14 cellular contexts compared by ENCODE assay signal in the genomic region with DNA sequence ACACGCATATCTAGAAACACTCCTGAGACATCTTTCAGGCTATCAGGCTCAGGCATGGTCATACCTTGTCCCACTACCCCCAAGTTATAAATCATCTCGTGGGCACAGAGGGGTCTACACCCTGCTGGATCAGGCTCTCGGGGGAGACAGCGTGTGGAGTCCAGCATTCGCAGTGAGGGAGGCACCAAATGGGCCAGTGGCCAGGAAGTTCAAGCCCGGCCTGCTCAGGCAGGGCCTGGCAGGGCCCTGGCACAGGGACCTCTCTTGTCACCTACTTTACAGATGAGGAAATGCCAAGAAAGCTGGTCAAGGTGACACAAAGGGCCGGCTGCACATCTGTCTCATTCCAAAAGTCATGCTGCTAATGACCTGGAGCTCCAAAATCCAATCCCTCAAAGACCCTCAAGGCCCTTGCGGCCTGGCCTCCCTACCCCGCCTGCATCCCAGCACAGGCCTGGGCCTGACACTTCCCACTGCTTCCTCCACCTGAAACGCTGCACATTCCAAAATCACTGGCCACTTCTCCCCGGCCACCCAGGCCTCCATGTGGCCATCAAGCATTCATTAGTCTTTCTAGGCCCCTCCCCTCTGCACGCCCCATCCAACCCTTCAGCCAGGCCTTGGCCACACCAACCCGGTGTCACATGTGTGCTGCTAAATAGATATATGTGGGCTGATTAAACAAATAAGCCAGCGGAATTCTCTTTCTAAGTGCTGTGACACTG.
"Had no signal": no experiment of that assay in that cellular context is flagged by ENCODE, and none has a peak within 500 bp of the region (broad histone marks: within the 10 kb centered on the region; RNA-seq: fewer than 3 reads in every experiment).

No MANE protein-coding gene starts in this region.

- H3K27me3 Mint-ChIP-seq: activated T-cell treated with anti-CD3 and anti-CD28 coated beads, Interleukin-2, amount 50 U/mL, for 24 hours; naive thymus-derived CD4-positive, alpha-beta T cell; stimulated activated naive CD8-positive, alpha-beta T cell treated with anti-CD3 and anti-CD28 coated beads, Interleukin-15, Interleukin-2, amounts not matched to agents 100 ng/mL and 50 ng/mL, for 24 hours; type B pancreatic cell had no signal

- H3K27me3 ChIP-seq: brain microvascular endothelial cell, neutrophil had no signal

- H3K9me3 Mint-ChIP-seq: activated naive CD4-positive, alpha-beta T cell treated with anti-CD3 and anti-CD28 coated beads for 36 hours; activated T-cell treated with anti-CD3 and anti-CD28 coated beads, Interleukin-2, amount 50 U/mL, for 24 hours; naive thymus-derived CD4-positive, alpha-beta T cell; stimulated activated naive CD8-positive, alpha-beta T cell treated with anti-CD3 and anti-CD28 coated beads, Interleukin-15, Interleukin-2, amounts not matched to agents 100 ng/mL and 50 ng/mL, for 24 hours; type B pancreatic cell had no signal

- H3K9me3 ChIP-seq: neutrophil had no signal

- H3K27ac ChIP-seq: brain microvascular endothelial cell, neutrophil, WERI-Rb-1 had no signal

- H3K4me3 Mint-ChIP-seq: activated naive CD4-positive, alpha-beta T cell treated with anti-CD3 and anti-CD28 coated beads for 36 hours; activated T-cell treated with anti-CD3 and anti-CD28 coated beads, Interleukin-2, amount 50 U/mL, for 24 hours; naive thymus-derived CD4-positive, alpha-beta T cell; stimulated activated naive CD8-positive, alpha-beta T cell treated with anti-CD3 and anti-CD28 coated beads, Interleukin-15, Interleukin-2, amounts not matched to agents 100 ng/mL and 50 ng/mL, for 24 hours; type B pancreatic cell had no signal

- H3K27ac Mint-ChIP-seq: activated naive CD4-positive, alpha-beta T cell treated with anti-CD3 and anti-CD28 coated beads for 36 hours; activated T-cell treated with anti-CD3 and anti-CD28 coated beads, Interleukin-2, amount 50 U/mL, for 24 hours; stimulated activated naive CD8-positive, alpha-beta T cell treated with anti-CD3 and anti-CD28 coated beads, Interleukin-15, Interleukin-2, amounts not matched to agents 100 ng/mL and 50 ng/mL, for 24 hours; type B pancreatic cell had no signal

- DNase-seq: activated CD4-positive, alpha-beta T cell treated with anti-CD3 and anti-CD28 coated beads for 1 hour; activated CD4-positive, alpha-beta T cell treated with anti-CD3 and anti-CD28 coated beads, Interleukin-2, amount 50 U/mL, for 48 hours; activated naive CD4-positive, alpha-beta T cell treated with anti-CD3 and anti-CD28 coated beads for 36 hours; activated T-cell treated with anti-CD3 and anti-CD28 coated beads, Interleukin-2, amount 50 U/mL, for 24 hours; brain microvascular endothelial cell; cerebellar nuclear complex; cortex of kidney; mesenchymal stem cell; naive thymus-derived CD4-positive, alpha-beta T cell; T-helper 2 cell; WERI-Rb-1 had no signal
